ENCODE assay signal across 26 cellular contexts in genomic region chr2:168666339-168666738, GRCh38.
DNase-seq lines count a peak whose midpoint lies in the region; ATAC-seq and TF ChIP-seq lines count a peak whose summit lies in the region.
"Had no signal": no experiment of that assay in that cellular context is flagged by ENCODE, and none has a peak within 500 bp of the region (broad histone marks: within the 10 kb centered on the region; RNA-seq: fewer than 3 reads in every experiment).

No MANE protein-coding gene starts in this region.

- no peak overlapping the region for H4K8ac ChIP-seq in neuronal stem cell (ENCODE audit: low read depth, low read length)

- no peak overlapping the region for H3K4ac ChIP-seq in neuronal stem cell (ENCODE audit: low read length)

- peaks cover 35% of the 10 kb centered on the region for H3K4me1 Mint-ChIP-seq in activated CD8-positive, alpha-beta T cell treated with anti-CD3 and anti-CD28 coated beads for 36 hours (ENCODE audit: low read depth)
- peaks cover 9% of the 10 kb centered on the region for H3K4me1 Mint-ChIP-seq in activated CD8-positive, alpha-beta T cell treated with anti-CD3 and anti-CD28 coated beads, Interleukin-2, amount 10 ng/mL, durations not matched to agents 7 days and 5 days (ENCODE audit: low read depth)

- H3K79me1 ChIP-seq in neuronal stem cell (ENCODE audit: low read depth, low read length): no peaks in the 10 kb centered on the region

- intact Hi-C loops in activated CD8-positive, alpha-beta T cell treated with anti-CD3 and anti-CD28 coated beads for 36 hours (cut with micrococcal nuclease): no loop called here

- H3K27ac ChIP-seq in neuronal stem cell (replicated peaks; ENCODE audit: low read length): no peak overlapping the region
- H3K27ac ChIP-seq: heart right ventricle, ovary, SK-N-MC had no signal

- POLR2A ChIA-PET in activated CD8-positive, alpha-beta T cell treated with anti-CD3 and anti-CD28 coated beads for 36 hours (lab: Charles Lee): no interaction called here
- POLR2A ChIA-PET in activated CD8-positive, alpha-beta T cell treated with anti-CD3 and anti-CD28 coated beads, Interleukin-2, amount 10 ng/mL, durations not matched to agents 7 days and 5 days (lab: Charles Lee): no interaction called here

- H2AK5ac ChIP-seq in neuronal stem cell (ENCODE audit: low read depth, low read length): no peak overlapping the region

- H2BK15ac ChIP-seq in neuronal stem cell (ENCODE audit: low read length): no peak overlapping the region

- no peak overlapping the region for H3K4me2 ChIP-seq in neuronal stem cell (ENCODE audit: insufficient read depth, low read length, poor library complexity, severe bottlenecking)
- H3K4me2 ChIP-seq: smooth muscle cell had no signal

- H2BK5ac ChIP-seq in neuronal stem cell (ENCODE audit: low read length): no peak overlapping the region

- H3K9me3 ChIP-seq in neuronal stem cell (replicated peaks in 1 of 2; ENCODE audit: control insufficient read depth in 2 of 2, insufficient read depth in 1 of 2, low read depth in 1 of 2, low read length in 2 of 2): no peaks in the 10 kb centered on the region
- H3K9me3 ChIP-seq: heart right ventricle, ovary had no signal

- H3K36me3 Mint-ChIP-seq in activated CD8-positive, alpha-beta T cell treated with anti-CD3 and anti-CD28 coated beads for 36 hours (ENCODE audit: low read depth): peaks cover 1% of the 10 kb centered on the region
- peaks cover 4% of the 10 kb centered on the region for H3K36me3 Mint-ChIP-seq in activated CD8-positive, alpha-beta T cell treated with anti-CD3 and anti-CD28 coated beads, Interleukin-2, amount 10 ng/mL, durations not matched to agents 7 days and 5 days (ENCODE audit: low read depth)
- H3K36me3 Mint-ChIP-seq: CD4-positive, alpha-beta memory T cell had no signal

- no peak overlapping the region for H3K4me3 Mint-ChIP-seq in activated CD8-positive, alpha-beta T cell treated with anti-CD3 and anti-CD28 coated beads for 36 hours
- H3K4me3 Mint-ChIP-seq in activated CD8-positive, alpha-beta T cell treated with anti-CD3 and anti-CD28 coated beads, Interleukin-2, amount 10 ng/mL, durations not matched to agents 7 days and 5 days: no peak overlapping the region
- H3K4me3 Mint-ChIP-seq: CD4-positive, alpha-beta memory T cell; nephron; T-helper 1 cell treated with Interleukin-12 subunit alpha and Interleukin-12 subunit beta and Interleukin-4 antibody, amounts not matched to agents 30 μg/mL and 1 μg/mL, for 36 hours had no signal

- DNase-seq in activated CD8-positive, alpha-beta T cell treated with anti-CD3 and anti-CD28 coated beads for 36 hours: no peak
- DNase-seq in activated CD8-positive, alpha-beta T cell treated with anti-CD3 and anti-CD28 coated beads, Interleukin-2, amount 10 ng/mL, durations not matched to agents 7 days and 5 days: no peak
- DNase-seq in M059J (ENCODE audit: low read depth) (peak; percentile 39), astrocyte of the spinal cord (ENCODE audit: low read depth, low spot score) (peak; percentile 25), renal cortical epithelial cell (ENCODE audit: low read depth) (peak; percentile 36), neuronal stem cell (ENCODE audit: low spot score) (no peak), DMS 273 (lab: John Stamatoyannopoulos, UW; ENCODE audit: unreplicated experiment) (no peak)
- DNase-seq: activated CD4-positive, alpha-beta T cell treated with anti-CD3 and anti-CD28 coated beads for 4 hours; CD4-positive, alpha-beta memory T cell; foreskin fibroblast; heart right ventricle; NCI-H1105 treated with DMSO at 0.1 percent for 48 hours; NCI-H2029 treated with DMSO at 0.1 percent for 48 hours; NCI-H345; ovary; retina; RPMI8226; stimulated activated CD4-positive, alpha-beta T cell treated with anti-CD3 and anti-CD28 coated beads, Interleukin-1b, Interleukin-23, amount 100 ng/mL, for 48 hours; stimulated activated CD8-positive, alpha-beta memory T cell treated with anti-CD3 and anti-CD28 coated beads, Interleukin-4, amount 100 ng/mL, for 48 hours; trophoblast cell had no signal

- H3K4me1 ChIP-seq in neuronal stem cell (ENCODE audit: control insufficient read depth in 2 of 2, insufficient read depth in 1 of 2, low read depth in 1 of 2, low read length in 2 of 2): peaks cover 10 to 15% of the 10 kb centered on the region in 2 donors

- no peak overlapping the region for H3K23ac ChIP-seq in neuronal stem cell (ENCODE audit: low read depth, low read length, poor library complexity)

- no peaks in the 10 kb centered on the region for H3K27me3 Mint-ChIP-seq in activated CD8-positive, alpha-beta T cell treated with anti-CD3 and anti-CD28 coated beads for 36 hours
- no peaks in the 10 kb centered on the region for H3K27me3 Mint-ChIP-seq in activated CD8-positive, alpha-beta T cell treated with anti-CD3 and anti-CD28 coated beads, Interleukin-2, amount 10 ng/mL, durations not matched to agents 7 days and 5 days (ENCODE audit: low read depth)
- H3K27me3 Mint-ChIP-seq: CD4-positive, alpha-beta memory T cell had no signal

- H3K18ac ChIP-seq in neuronal stem cell (ENCODE audit: low read length): no peak overlapping the region

- TF ChIP-seq CTCF in activated CD8-positive, alpha-beta T cell treated with anti-CD3 and anti-CD28 coated beads for 36 hours (IDR thresholded peaks at IDR 0.05): no peak
- no peak for TF ChIP-seq CTCF in astrocyte of the spinal cord (IDR thresholded peaks at IDR 0.05; ENCODE audit: low read depth, low read length)

- H3K14ac ChIP-seq in neuronal stem cell (ENCODE audit: low read length): no peak overlapping the region

- no peak overlapping the region for H3K27ac Mint-ChIP-seq in activated CD8-positive, alpha-beta T cell treated with anti-CD3 and anti-CD28 coated beads for 36 hours
- no peak overlapping the region for H3K27ac Mint-ChIP-seq in activated CD8-positive, alpha-beta T cell treated with anti-CD3 and anti-CD28 coated beads, Interleukin-2, amount 10 ng/mL, durations not matched to agents 7 days and 5 days
- H3K27ac Mint-ChIP-seq: nephron; T-helper 1 cell treated with Interleukin-12 subunit alpha and Interleukin-12 subunit beta and Interleukin-4 antibody, amounts not matched to agents 30 μg/mL and 1 μg/mL, for 36 hours had no signal

- no peak overlapping the region for H2AFZ ChIP-seq in neuronal stem cell (ENCODE audit: low read length)

- H3K9ac ChIP-seq in neuronal stem cell (ENCODE audit: low read depth, low read length, poor library complexity): no peak overlapping the region

- CTCF ChIA-PET in activated CD8-positive, alpha-beta T cell treated with anti-CD3 and anti-CD28 coated beads for 36 hours (lab: Charles Lee): no interaction called here
- CTCF ChIA-PET in activated CD8-positive, alpha-beta T cell treated with anti-CD3 and anti-CD28 coated beads, Interleukin-2, amount 10 ng/mL, durations not matched to agents 7 days and 5 days (lab: Charles Lee): no interaction called here

- H3K36me3 ChIP-seq in neuronal stem cell (replicated peaks in 1 of 2; ENCODE audit: control insufficient read depth in 2 of 2, insufficient read depth in 2 of 2, low read length in 2 of 2): no peaks in the 10 kb centered on the region
- H3K36me3 ChIP-seq: heart right ventricle, ovary had no signal

- WGBS in neuronal stem cell (ENCODE audit: extremely low coverage in 2 of 2, insufficient read length in 2 of 2, insufficient replicate concordance in 1 of 2), 2 donors: no CpG with 5 or more reads among the region's 1 CpG

- no peaks in the 10 kb centered on the region for H3K27me3 ChIP-seq in neuronal stem cell (ENCODE audit: control insufficient read depth in 3 of 3, insufficient read depth in 3 of 3, low read depth in 1 of 3, low read length in 3 of 3)
- H3K27me3 ChIP-seq: heart right ventricle, ovary had no signal

- no peak overlapping the region for H3K4me3 ChIP-seq in astrocyte of the spinal cord (ENCODE audit: low read depth, low read length)
- no peak overlapping the region for H3K4me3 ChIP-seq in neuronal stem cell (ENCODE audit: low read length in 2 of 2)
- H3K4me3 ChIP-seq: heart right ventricle, lung, ovary, SK-N-MC, smooth muscle cell had no signal

- H2BK12ac ChIP-seq in neuronal stem cell (ENCODE audit: low read length): no peak overlapping the region

- in situ Hi-C loops in astrocyte of the spinal cord (cut with HindIII; ENCODE audit: low sequenced_read_pairs): no loop called here

- ATAC-seq in activated CD8-positive, alpha-beta T cell treated with anti-CD3 and anti-CD28 coated beads for 36 hours: peak; percentile 75
- ATAC-seq in activated CD8-positive, alpha-beta T cell treated with anti-CD3 and anti-CD28 coated beads, Interleukin-2, amount 10 ng/mL, durations not matched to agents 7 days and 5 days: no peak
- no peak for ATAC-seq in HG02885 (IDR thresholded peaks at IDR 0.05; ENCODE audit: poor library complexity, unreplicated experiment)
- ATAC-seq: heart right ventricle had no signal

- H2BK120ac ChIP-seq in neuronal stem cell (ENCODE audit: low read depth, low read length): no peak overlapping the region

- H3K9me3 Mint-ChIP-seq in activated CD8-positive, alpha-beta T cell treated with anti-CD3 and anti-CD28 coated beads for 36 hours: no peaks in the 10 kb centered on the region
- H3K9me3 Mint-ChIP-seq in activated CD8-positive, alpha-beta T cell treated with anti-CD3 and anti-CD28 coated beads, Interleukin-2, amount 10 ng/mL, durations not matched to agents 7 days and 5 days (ENCODE audit: insufficient read depth): no peaks in the 10 kb centered on the region
- H3K9me3 Mint-ChIP-seq: nephron; T-helper 1 cell treated with Interleukin-12 subunit alpha and Interleukin-12 subunit beta and Interleukin-4 antibody, amounts not matched to agents 30 μg/mL and 1 μg/mL, for 36 hours had no signal

- H4K91ac ChIP-seq in neuronal stem cell (ENCODE audit: low read depth, low read length, poor library complexity): no peak overlapping the region

Comparison
In these comparisons a context has a peak if more than half of its experiments do, and no peak if none do; other contexts are left out.
1. DNase-seq: peak in M059J (single experiment), astrocyte of the spinal cord (single experiment) and renal cortical epithelial cell (single experiment); none in activated CD8-positive, alpha-beta T cell treated with anti-CD3 and anti-CD28 coated beads for 36 hours (single experiment), activated CD8-positive, alpha-beta T cell treated with anti-CD3 and anti-CD28 coated beads, Interleukin-2, amount 10 ng/mL, durations not matched to agents 7 days and 5 days (single experiment), neuronal stem cell (single experiment) and DMS 273 (single experiment).